In the genomic region with DNA sequence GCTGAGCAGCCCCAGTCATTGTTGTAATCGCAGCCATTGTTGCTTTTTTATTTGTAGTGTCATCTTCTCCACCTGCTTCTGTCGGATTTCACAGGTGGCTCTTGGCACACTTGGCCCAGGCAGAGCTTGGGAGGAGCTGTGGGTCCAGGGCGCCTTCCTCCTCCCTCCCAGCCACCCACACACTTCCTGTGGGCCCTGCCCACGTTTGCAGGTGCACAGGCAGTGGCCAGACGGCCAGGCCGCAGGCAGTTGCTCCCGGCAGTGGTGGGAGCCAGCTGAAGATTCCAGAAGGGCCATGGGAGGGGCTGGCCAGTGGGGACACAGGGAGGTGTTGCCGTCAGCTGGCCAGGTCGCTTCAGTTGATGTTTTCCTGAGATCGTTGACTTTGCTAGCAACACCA, we compare ENCODE assay signal across 17 cellular contexts.
DNase-seq lines count a peak whose midpoint lies in the region; ATAC-seq and FAIRE-seq lines count a peak whose summit lies in the region.
"Had no signal": no experiment of that assay in that cellular context is flagged by ENCODE, and none has a peak within 500 bp of the region (broad histone marks: within the 10 kb centered on the region; RNA-seq: fewer than 3 reads in every experiment).

No MANE protein-coding gene starts in this region.

- DNase-seq in activated naive CD8-positive, alpha-beta T cell treated with anti-CD3 and anti-CD28 coated beads, Interleukin-2, amount 10 ng/mL, durations not matched to agents 7 days and 5 days: no peak
- no peak for DNase-seq in activated naive CD8-positive, alpha-beta T cell treated with anti-CD3 and anti-CD28 coated beads, Interleukin-2, amount 50 U/mL, for 24 hours
- peak; percentile 87 for DNase-seq in NCI-H69 (lab: John Stamatoyannopoulos, UW)
- peak; percentile 48 for DNase-seq in left kidney (ENCODE audit: low read depth, low spot score)
- DNase-seq in urothelium cell line (ENCODE audit: low spot score): peak; percentile 76
- no peak for DNase-seq in ecto neural progenitor cell (ENCODE audit: low spot score)
- no peak for DNase-seq in cerebellar nuclear complex (lab: John Stamatoyannopoulos, UW)
- DNase-seq: activated CD4-positive, CD25-positive, alpha-beta regulatory T cell; adrenal gland; CD4-positive, alpha-beta memory T cell; H7; KBM-7; lower lobe of right lung; NCI-H1092 treated with DMSO at 0.1 percent for 48 hours; NCI-H524 treated with DMSO at 0.1 percent for 48 hours; stimulated activated naive CD8-positive, alpha-beta T cell treated with anti-CD3 and anti-CD28 coated beads, Interleukin-15, Interleukin-2, amounts not matched to agents 100 U/mL and 50 U/mL, for 24 hours had no signal

- H3K27ac Mint-ChIP-seq in activated naive CD8-positive, alpha-beta T cell treated with anti-CD3 and anti-CD28 coated beads, Interleukin-2, amount 10 ng/mL, durations not matched to agents 7 days and 5 days: peak overlapping the region; percentile 2
- no peak overlapping the region for H3K27ac Mint-ChIP-seq in activated naive CD8-positive, alpha-beta T cell treated with anti-CD3 and anti-CD28 coated beads, Interleukin-2, amount 50 U/mL, for 24 hours

- peaks cover 8% of the 10 kb centered on the region for H3K4me1 Mint-ChIP-seq in activated naive CD8-positive, alpha-beta T cell treated with anti-CD3 and anti-CD28 coated beads, Interleukin-2, amount 10 ng/mL, durations not matched to agents 7 days and 5 days
- H3K4me1 Mint-ChIP-seq in activated naive CD8-positive, alpha-beta T cell treated with anti-CD3 and anti-CD28 coated beads, Interleukin-2, amount 50 U/mL, for 24 hours: peaks cover 12% of the 10 kb centered on the region

- no peaks in the 10 kb centered on the region for H3K36me3 Mint-ChIP-seq in activated naive CD8-positive, alpha-beta T cell treated with anti-CD3 and anti-CD28 coated beads, Interleukin-2, amount 10 ng/mL, durations not matched to agents 7 days and 5 days
- H3K36me3 Mint-ChIP-seq in activated naive CD8-positive, alpha-beta T cell treated with anti-CD3 and anti-CD28 coated beads, Interleukin-2, amount 50 U/mL, for 24 hours (ENCODE audit: low read depth): no peaks in the 10 kb centered on the region
- H3K36me3 Mint-ChIP-seq: CD4-positive, alpha-beta memory T cell had no signal

- peak; percentile 77 for FAIRE-seq in urothelium cell line (lab: Jason Lieb, UNC)

- no peaks in the 10 kb centered on the region for H3K9me3 Mint-ChIP-seq in activated naive CD8-positive, alpha-beta T cell treated with anti-CD3 and anti-CD28 coated beads, Interleukin-2, amount 10 ng/mL, durations not matched to agents 7 days and 5 days
- H3K9me3 Mint-ChIP-seq in activated naive CD8-positive, alpha-beta T cell treated with anti-CD3 and anti-CD28 coated beads, Interleukin-2, amount 50 U/mL, for 24 hours: no peaks in the 10 kb centered on the region
- H3K9me3 Mint-ChIP-seq: CD4-positive, alpha-beta memory T cell had no signal

- H3K27me3 Mint-ChIP-seq in activated naive CD8-positive, alpha-beta T cell treated with anti-CD3 and anti-CD28 coated beads, Interleukin-2, amount 10 ng/mL, durations not matched to agents 7 days and 5 days: no peaks in the 10 kb centered on the region
- H3K27me3 Mint-ChIP-seq in activated naive CD8-positive, alpha-beta T cell treated with anti-CD3 and anti-CD28 coated beads, Interleukin-2, amount 50 U/mL, for 24 hours: no peaks in the 10 kb centered on the region
- H3K27me3 Mint-ChIP-seq: CD4-positive, alpha-beta memory T cell had no signal

- POLR2A ChIA-PET in activated naive CD8-positive, alpha-beta T cell treated with anti-CD3 and anti-CD28 coated beads, Interleukin-2, amount 10 ng/mL, durations not matched to agents 7 days and 5 days (lab: Charles Lee): no interaction called here

- H3K4me3 Mint-ChIP-seq in activated naive CD8-positive, alpha-beta T cell treated with anti-CD3 and anti-CD28 coated beads, Interleukin-2, amount 10 ng/mL, durations not matched to agents 7 days and 5 days: no peak overlapping the region
- no peak overlapping the region for H3K4me3 Mint-ChIP-seq in activated naive CD8-positive, alpha-beta T cell treated with anti-CD3 and anti-CD28 coated beads, Interleukin-2, amount 50 U/mL, for 24 hours
- H3K4me3 Mint-ChIP-seq: CD4-positive, alpha-beta memory T cell had no signal

- ATAC-seq in activated naive CD8-positive, alpha-beta T cell treated with anti-CD3 and anti-CD28 coated beads, Interleukin-2, amount 10 ng/mL, durations not matched to agents 7 days and 5 days (ENCODE audit: low read depth): no peak
- no peak for ATAC-seq in activated naive CD8-positive, alpha-beta T cell treated with anti-CD3 and anti-CD28 coated beads, Interleukin-2, amount 50 U/mL, for 24 hours
- no peak for ATAC-seq in GM18519 (IDR thresholded peaks at IDR 0.05; ENCODE audit: low FRiP score, unreplicated experiment)
- ATAC-seq: lower lobe of right lung; stimulated activated naive CD8-positive, alpha-beta T cell treated with anti-CD3 and anti-CD28 coated beads, Interleukin-15, Interleukin-2, amounts not matched to agents 100 U/mL and 50 U/mL, for 24 hours had no signal

Comparison
In these comparisons a context has a peak if more than half of its experiments do, and no peak if none do; other contexts are left out.
1. DNase-seq: peak in NCI-H69 (single experiment), left kidney (single experiment) and urothelium cell line (single experiment); none in activated naive CD8-positive, alpha-beta T cell treated with anti-CD3 and anti-CD28 coated beads, Interleukin-2, amount 10 ng/mL, durations not matched to agents 7 days and 5 days (single experiment), activated naive CD8-positive, alpha-beta T cell treated with anti-CD3 and anti-CD28 coated beads, Interleukin-2, amount 50 U/mL, for 24 hours (single experiment), ecto neural progenitor cell (single experiment) and cerebellar nuclear complex (0 of 2).